Comparison of ENCODE assay signal across 21 cellular contexts in the genomic region with DNA sequence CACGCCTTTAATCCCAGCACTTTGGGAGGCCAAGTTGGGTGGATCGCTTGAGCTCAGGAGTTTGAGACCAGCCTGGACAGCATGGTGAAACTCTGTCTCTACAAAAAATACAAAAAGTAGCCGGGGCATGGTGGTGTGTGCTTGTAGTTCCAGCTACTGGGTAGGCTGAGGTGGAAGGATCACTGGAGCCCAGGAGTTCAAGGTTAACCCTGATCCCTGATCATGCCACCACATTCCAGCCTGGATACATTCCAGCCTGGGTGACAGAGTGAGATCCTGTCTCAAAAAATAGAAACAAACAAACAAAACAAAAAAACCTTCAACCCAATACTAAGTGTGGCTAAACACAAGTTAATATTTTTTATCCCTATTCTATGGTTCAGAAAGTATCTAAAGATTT.
DNase-seq lines count a peak whose midpoint lies in the region; ATAC-seq, FAIRE-seq and TF ChIP-seq lines count a peak whose summit lies in the region.
"Had no signal": no experiment of that assay in that cellular context is flagged by ENCODE, and none has a peak within 500 bp of the region (broad histone marks: within the 10 kb centered on the region; RNA-seq: fewer than 3 reads in every experiment).

No MANE protein-coding gene starts in this region.

- POLR2A ChIA-PET in HepG2 (lab: Yijun Ruan, JAX) = interaction anchor here (0.6 to 1.0 kb wide), 2 partner anchors 66 to 71 kb away, joined by 3 read pairs; a partner anchor contains a TSS

- in situ Hi-C loops in HepG2 (cut with HindIII; ENCODE audit: extremely low pct_ligation_motif_present, low pct_unique_long_range_greater_than_20kb) = no loop called here

- no peak overlapping the region for H2BK120ac ChIP-seq in trophoblast cell (ENCODE audit: insufficient read depth, low read length, poor library complexity)

- H3K9ac ChIP-seq in HepG2 (ENCODE audit: insufficient read depth, low read depth, low read length) = peak overlapping the region; percentile 29; the same call in 1 of the 2 replicates
- H3K9ac ChIP-seq in trophoblast cell (ENCODE audit: low read length) = no peak overlapping the region
- H3K9ac ChIP-seq: BLaER1 treated with 17β-estradiol and CSF1 and Interleukin-3, amounts not matched to agents 10 nM and 100 nM had no signal

- no peak overlapping the region for H3K4me3 Mint-ChIP-seq in activated T-cell treated with anti-CD3 and anti-CD28 coated beads, Interleukin-2, amount 50 U/mL, for 24 hours
- H3K4me3 Mint-ChIP-seq: CD14-positive monocyte; CD4-positive, alpha-beta T cell; GM23338; H9 had no signal

- H3K4me3 ChIP-seq in HepG2 (replicated peaks in 1 of 3; ENCODE audit: insufficient read depth in 1 of 3, low read depth in 2 of 3, low read length in 3 of 3) (no peak overlapping the region), trophoblast cell (ENCODE audit: low read depth, low read length) (no peak overlapping the region), osteoblast (ENCODE audit: insufficient read depth, low read length) (no peak overlapping the region)
- H3K4me3 ChIP-seq: A549; BLaER1 treated with 17β-estradiol and CSF1 and Interleukin-3, amounts not matched to agents 10 nM and 100 nM; GM23338 had no signal

- no peaks in the 10 kb centered on the region for H3K9me3 Mint-ChIP-seq in activated T-cell treated with anti-CD3 and anti-CD28 coated beads, Interleukin-2, amount 50 U/mL, for 24 hours
- H3K9me3 Mint-ChIP-seq: CD4-positive, alpha-beta T cell; GM23338; H9 had no signal

- no peak overlapping the region for H3K4ac ChIP-seq in trophoblast cell (ENCODE audit: low read depth, low read length)

- no peaks in the 10 kb centered on the region for H4K20me1 ChIP-seq in HepG2 (ENCODE audit: insufficient read depth, low read length)
- H4K20me1 ChIP-seq in osteoblast (ENCODE audit: insufficient read depth, low read length) = no peaks in the 10 kb centered on the region

- no peak overlapping the region for H3K23ac ChIP-seq in trophoblast cell (ENCODE audit: low read length)

- no peak overlapping the region for H4K12ac ChIP-seq in trophoblast cell (ENCODE audit: low read depth, low read length)

- H3K4me1 Mint-ChIP-seq in activated T-cell treated with anti-CD3 and anti-CD28 coated beads, Interleukin-2, amount 50 U/mL, for 24 hours (ENCODE audit: low read depth) = peaks cover 38% of the 10 kb centered on the region
- H3K4me1 Mint-ChIP-seq: CD14-positive monocyte had no signal

- peaks cover 2 to 6% of the 10 kb centered on the region in 2 experiments; a peak in 3 of 5 replicates for H3K36me3 ChIP-seq in HepG2 (replicated peaks in 1 of 2; ENCODE audit: control insufficient read depth in 1 of 2, insufficient read depth in 2 of 2, low read length in 2 of 2)
- H3K36me3 ChIP-seq in trophoblast cell (ENCODE audit: control insufficient read depth in 1 of 2, insufficient read depth in 2 of 2, low read length in 2 of 2) = no peaks in the 10 kb centered on the region
- H3K36me3 ChIP-seq in osteoblast (ENCODE audit: insufficient read depth, low read length) = peaks cover 12% of the 10 kb centered on the region

- H3K79me2 ChIP-seq in HepG2 (ENCODE audit: insufficient read depth, low read length) (no peaks in the 10 kb centered on the region), trophoblast cell (ENCODE audit: control insufficient read depth, insufficient read depth, low read length, poor library complexity) (no peaks in the 10 kb centered on the region), osteoblast (ENCODE audit: insufficient read depth, low read length) (no peaks in the 10 kb centered on the region)

- H3K18ac ChIP-seq in trophoblast cell (ENCODE audit: low read length) = no peak overlapping the region

- TF ChIP-seq EP300 in HepG2 (IDR thresholded peaks at IDR 0.05; ENCODE audit: low read depth in 2 of 2, low read length in 2 of 2) (no peak), HepG2 (CRISPR knock-in tag; IDR thresholded peaks at IDR 0.05; ENCODE audit: borderline replicate concordance) (no peak)

- peak overlapping the region; percentile 18 for H3K27ac Mint-ChIP-seq in activated T-cell treated with anti-CD3 and anti-CD28 coated beads, Interleukin-2, amount 50 U/mL, for 24 hours
- H3K27ac Mint-ChIP-seq: CD4-positive, alpha-beta T cell; GM23338; H9 had no signal

- no peak for TF ChIP-seq CTCF in HepG2 (CRISPR knock-in tag; IDR thresholded peaks at IDR 0.05)
- no peak for TF ChIP-seq CTCF in osteoblast (IDR thresholded peaks at IDR 0.05; ENCODE audit: extremely low read depth, low read depth, low read length)

- peak; percentile 92 for ATAC-seq in HepG2
- ATAC-seq: A549, GM23338, HCT116 had no signal

- no peak for DNase-seq in activated T-cell treated with anti-CD3 and anti-CD28 coated beads, Interleukin-2, amount 50 U/mL, for 24 hours
- DNase-seq in activated T-cell treated with anti-CD3 and anti-CD28 coated beads, Interleukin-2, amount 50 U/mL, for 1 hour = no peak
- DNase-seq in HepG2 (ENCODE audit: low spot score) = peak; percentile 76
- peak; percentile 28 to 64 for DNase-seq in trophoblast cell
- DNase-seq in osteoblast (ENCODE audit: insufficient read length, low spot score, missing footprints) = no peak
- no peak for DNase-seq in NCI-H526 treated with DMSO at 0.1 percent for 48 hours (lab: John Stamatoyannopoulos, UW)
- DNase-seq: 8988T; ACHN; AML-193; BE2C; Calu3; CD4-positive, alpha-beta T cell; COR-L47; DND-41; H9 had no signal

- no peak overlapping the region for H2AK5ac ChIP-seq in trophoblast cell (ENCODE audit: low read length)

- H3K4me1 ChIP-seq in HepG2 (ENCODE audit: insufficient read depth, low read length) (peaks cover 30% of the 10 kb centered on the region), trophoblast cell (ENCODE audit: control insufficient read depth in 1 of 2, insufficient read depth in 2 of 2, low read length in 2 of 2) (no peaks in the 10 kb centered on the region), osteoblast (ENCODE audit: insufficient read depth, low read length) (peaks cover 8% of the 10 kb centered on the region)
- H3K4me1 ChIP-seq: BE2C had no signal

- H2BK12ac ChIP-seq in trophoblast cell (ENCODE audit: low read length) = no peak overlapping the region

- CTCF ChIA-PET in HepG2 (lab: Yijun Ruan, JAX; ENCODE audit: low intra/inter-chr PET ratio, low total read pairs) = no interaction called here

- no peak for TF ChIP-seq RAD21 in HepG2 (CRISPR knock-in tag; IDR thresholded peaks at IDR 0.05)

- H2AFZ ChIP-seq in HepG2 (ENCODE audit: low read length) (no peak overlapping the region), trophoblast cell (ENCODE audit: insufficient read depth, low read length, poor library complexity) (no peak overlapping the region), osteoblast (ENCODE audit: low read length) (no peak overlapping the region)
- H2AFZ ChIP-seq: GM23338 had no signal

- no peak overlapping the region for H4K8ac ChIP-seq in trophoblast cell (ENCODE audit: low read depth, low read length)

- H3K36me3 Mint-ChIP-seq in activated T-cell treated with anti-CD3 and anti-CD28 coated beads, Interleukin-2, amount 50 U/mL, for 24 hours (ENCODE audit: low read depth) = peaks cover 53% of the 10 kb centered on the region

- H3K27me3 ChIP-seq in HepG2 (ENCODE audit: control insufficient read depth in 1 of 2, insufficient read depth in 2 of 2, low read length in 2 of 2) (no peaks in the 10 kb centered on the region), trophoblast cell (ENCODE audit: insufficient read depth, low read length) (no peaks in the 10 kb centered on the region), osteoblast (ENCODE audit: insufficient read depth, low read length) (no peaks in the 10 kb centered on the region)
- H3K27me3 ChIP-seq: BE2C; BLaER1 treated with 17β-estradiol and CSF1 and Interleukin-3, amounts not matched to agents 10 nM and 100 nM had no signal

- no TSS peak for BruUV-seq in HepG2 (replicated peaks; lab: Mats Ljungman, UMichigan)

- H3K4me2 ChIP-seq in HepG2 (ENCODE audit: low read depth, low read length) = no peak overlapping the region
- H3K4me2 ChIP-seq in trophoblast cell (ENCODE audit: low read length) = no peak overlapping the region
- H3K4me2 ChIP-seq in osteoblast (ENCODE audit: insufficient read depth, low read length) = no peak overlapping the region
- H3K4me2 ChIP-seq: A549; BLaER1 treated with 17β-estradiol and CSF1 and Interleukin-3, amounts not matched to agents 10 nM and 100 nM; GM23338 had no signal

- H3K14ac ChIP-seq in trophoblast cell (ENCODE audit: low read length) = no peak overlapping the region

- FAIRE-seq in HepG2 (lab: Jason Lieb, UNC) = peak; percentile 37
- FAIRE-seq: A549, GM19239 had no signal

- no peak overlapping the region for H4K91ac ChIP-seq in trophoblast cell (ENCODE audit: low read depth, low read length)

- WGBS in HepG2 (ENCODE audit: low lambda C conversion rate) = 77% methylated on average over 3 of the region's 3 CpGs
- no CpG with 5 or more reads among the region's 3 CpGs for WGBS in trophoblast cell (ENCODE audit: extremely low coverage, insufficient coverage, insufficient read length)

- H3K9me3 ChIP-seq in HepG2 (ENCODE audit: low read length) = no peaks in the 10 kb centered on the region
- H3K9me3 ChIP-seq in trophoblast cell (ENCODE audit: insufficient read depth, low read depth, low read length) = no peaks in the 10 kb centered on the region
- H3K9me3 ChIP-seq in osteoblast (ENCODE audit: low read depth, low read length) = no peaks in the 10 kb centered on the region
- H3K9me3 ChIP-seq: A549, BE2C had no signal

- TF ChIP-seq POLR2A in HepG2 (IDR thresholded peaks at IDR 0.05; ENCODE audit: insufficient read depth in 1 of 2, low read depth in 2 of 2, low read length in 2 of 2) = no peak

- no peaks in the 10 kb centered on the region for H3K27me3 Mint-ChIP-seq in activated T-cell treated with anti-CD3 and anti-CD28 coated beads, Interleukin-2, amount 50 U/mL, for 24 hours
- H3K27me3 Mint-ChIP-seq: CD4-positive, alpha-beta T cell had no signal

- peak overlapping the region; percentile 65 for H3K27ac ChIP-seq in HepG2 (ENCODE audit: extremely low read length, insufficient read depth, low read length)
- no peak overlapping the region for H3K27ac ChIP-seq in trophoblast cell (ENCODE audit: low read depth, low read length)
- no peak overlapping the region for H3K27ac ChIP-seq in osteoblast (ENCODE audit: low read depth, low read length)
- H3K27ac ChIP-seq: A549; BLaER1 treated with 17β-estradiol and CSF1 and Interleukin-3, amounts not matched to agents 10 nM and 100 nM had no signal

- no peaks in the 10 kb centered on the region for H3K79me1 ChIP-seq in trophoblast cell (ENCODE audit: low read length)

- H2BK5ac ChIP-seq in trophoblast cell (ENCODE audit: low read depth, low read length, poor library complexity) = no peak overlapping the region

- intact Hi-C loops in HepG2 (cut with micrococcal nuclease; ENCODE audit: unreplicated experiment) = no loop called here

TF ChIP-seq in HepG2, 621 proteins besides CTCF, POLR2A, EP300 and RAD21 (continues in another document):
- TF ChIP-seq BCL6 (CRISPR knock-in tag; IDR thresholded peaks at IDR 0.05) (no peak), ZFP90 (CRISPR knock-in tag; IDR thresholded peaks at IDR 0.05; ENCODE audit: borderline replicate concordance) (no peak), ZNF354B (CRISPR knock-in tag; IDR thresholded peaks at IDR 0.05) (no peak)

Comparison
In these comparisons a context has a peak if more than half of its experiments do, and no peak if none do; other contexts are left out.
1. DNase-seq: peak in HepG2 (single experiment) and trophoblast cell (2 of 2); none in activated T-cell treated with anti-CD3 and anti-CD28 coated beads, Interleukin-2, amount 50 U/mL, for 24 hours (single experiment), activated T-cell treated with anti-CD3 and anti-CD28 coated beads, Interleukin-2, amount 50 U/mL, for 1 hour (single experiment), osteoblast (single experiment) and NCI-H526 treated with DMSO at 0.1 percent for 48 hours (single experiment).